1 cellular context compared by ENCODE assay signal in genomic region chr14:59244581-59244980, GRCh38.
TF ChIP-seq lines count a peak whose summit lies in the region.

No MANE protein-coding gene starts in this region.

TF ChIP-seq in HepG2, 621 proteins besides CTCF, POLR2A, EP300 and RAD21 (continued from another document):
- TF ChIP-seq RNF219 (CRISPR knock-in tag; IDR thresholded peaks at IDR 0.05) (no peak), ZNF556 (CRISPR knock-in tag; IDR thresholded peaks at IDR 0.05; ENCODE audit: borderline replicate concordance) (no peak), TEAD2 (CRISPR knock-in tag; IDR thresholded peaks at IDR 0.05) (no peak), ZFX (CRISPR knock-in tag; IDR thresholded peaks at IDR 0.05; ENCODE audit: low read depth) (no peak), ZNF430 (CRISPR knock-in tag; IDR thresholded peaks at IDR 0.05) (no peak)
TF ChIP-seq in HepG2: peak in this region for 0.
